ENCODE assay signal across 1 cellular context in genomic region chr15:78507831-78508160, GRCh38.
TF ChIP-seq lines count a peak whose summit lies in the region.

No MANE protein-coding gene starts in this region.

TF ChIP-seq in GM23338, 12 proteins besides CTCF, POLR2A, EP300 and RAD21 (continued from another document):
- no peak for TF ChIP-seq ZNF462 (CRISPR knock-in tag; IDR thresholded peaks at IDR 0.05)
- no peak for TF ChIP-seq POLR2AphosphoS5 (IDR thresholded peaks at IDR 0.05; ENCODE audit: low read depth)
- TF ChIP-seq EZH2phosphoT487 (IDR thresholded peaks at IDR 0.05; ENCODE audit: unreplicated experiment), result no peak
- no peak for TF ChIP-seq CREB1 (CRISPR knock-in tag; IDR thresholded peaks at IDR 0.05; ENCODE audit: low read depth)
- TF ChIP-seq REST (IDR thresholded peaks at IDR 0.05; ENCODE audit: unreplicated experiment), result no peak
- no peak for TF ChIP-seq STAT1 (IDR thresholded peaks at IDR 0.05; ENCODE audit: unreplicated experiment)
- no peak for TF ChIP-seq ETS1 (IDR thresholded peaks at IDR 0.05)
- no peak for TF ChIP-seq EZH2 (IDR thresholded peaks at IDR 0.05; ENCODE audit: low read depth, unreplicated experiment)
